In the genomic region with DNA sequence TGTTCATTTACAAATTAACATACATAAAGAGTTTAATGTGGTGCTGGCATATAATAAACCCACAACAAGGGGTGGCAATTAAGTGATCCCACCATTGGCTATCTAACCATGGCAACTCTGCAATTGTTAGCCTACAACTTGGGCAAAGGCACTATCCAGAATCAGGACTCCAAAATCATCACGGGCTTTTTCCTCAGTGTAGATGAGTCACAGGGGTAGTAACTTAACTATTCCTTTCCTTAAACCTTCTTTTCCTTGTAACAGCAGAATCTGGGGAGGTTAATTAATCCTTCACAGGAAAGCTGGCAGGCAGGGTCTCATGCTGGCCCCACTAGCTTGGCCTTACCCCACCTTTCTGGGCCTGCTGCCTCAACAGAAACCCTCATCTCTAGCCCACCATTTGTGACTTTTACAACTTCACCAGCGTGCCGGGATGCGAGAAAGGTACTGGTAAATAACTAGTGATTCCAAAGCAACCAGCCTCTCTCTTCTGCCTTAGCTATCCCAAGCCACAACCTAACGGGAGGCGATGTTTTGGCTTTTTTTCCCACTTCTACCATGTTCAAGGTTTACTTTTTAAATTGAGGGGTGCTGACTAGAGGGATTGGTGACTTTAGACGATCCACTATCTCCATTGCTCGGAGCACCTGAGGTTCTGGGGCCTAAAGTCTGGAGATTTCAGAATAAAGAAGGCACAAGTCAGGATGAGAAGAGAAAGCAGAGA, we compare ENCODE assay signal across 7 cellular contexts. TPM values are rescaled to one million over a fixed set of nuclear protein-coding genes. Genes with fewer than 3 reads are reported as not detected.
A peak's percentile ranks its signal among the peaks of the same experiment; 100 is the strongest.
DNase-seq lines count a peak whose midpoint lies in the region; ATAC-seq, FAIRE-seq and TF ChIP-seq lines count a peak whose summit lies in the region.

No MANE protein-coding gene starts in this region.

- peak overlapping the region; percentile 64 for H3K27ac ChIP-seq in HEK293 (ENCODE audit: extremely low read depth, low read depth, low read length)
- peak overlapping the region; percentile 95 for H3K27ac ChIP-seq in VCaP
- peak overlapping the region; percentile 89 to 94 for H3K27ac ChIP-seq in small intestine (ENCODE audit: low read depth in 1 of 2, low read length in 1 of 2)

- H3K27me3 Mint-ChIP-seq in glutamatergic neuron (ENCODE audit: unreplicated experiment): peaks cover 4% of the 10 kb centered on the region

- H3K36me3 ChIP-seq in HEK293 (ENCODE audit: control insufficient read depth in 2 of 2, insufficient read depth in 1 of 2, low read length in 2 of 2): peaks cover 29 to 37% of the 10 kb centered on the region in 2 experiments; a peak in 2 of 3 replicates
- H3K36me3 ChIP-seq in small intestine (ENCODE audit: control insufficient read depth in 2 of 2, insufficient read depth in 2 of 2, low read length in 2 of 2): peaks cover 3 to 9% of the 10 kb centered on the region in 2 donors

- no peaks in the 10 kb centered on the region for H3K36me3 Mint-ChIP-seq in glutamatergic neuron (ENCODE audit: unreplicated experiment)

- FAIRE-seq in small intestine (lab: Jason Lieb, UNC): no peak

- H3K4me1 Mint-ChIP-seq in glutamatergic neuron (ENCODE audit: low read depth, unreplicated experiment): peaks cover 22% of the 10 kb centered on the region

- no peaks in the 10 kb centered on the region for H3K9me3 ChIP-seq in HEK293 (ENCODE audit: control insufficient read depth, insufficient read depth, low read depth, low read length)
- no peaks in the 10 kb centered on the region for H3K9me3 ChIP-seq in small intestine (ENCODE audit: control insufficient read depth, low read depth)

- no peak for TF ChIP-seq CTCF in HEK293 (tag by site-specific recombination; IDR thresholded peaks at IDR 0.05)
- TF ChIP-seq CTCF in VCaP (conservative IDR thresholded peaks at IDR 0.05): no peak
- TF ChIP-seq CTCF in glutamatergic neuron (IDR thresholded peaks at IDR 0.05; ENCODE audit: partially characterized antibody, unreplicated experiment): no peak

- POLR2A ChIA-PET in HEK293 (lab: Yijun Ruan, JAX): interaction anchor here (0.9 to 2.9 kb wide), 16 partner anchors 8 to 380 kb away, joined by 3 to 13 read pairs (median 4); a partner anchor contains a TSS

- CTCF ChIA-PET in HEK293 (lab: Yijun Ruan, JAX): interaction anchor here (0.6 to 3.6 kb wide), 29 partner anchors 7 to 609 kb away, joined by 3 to 50 read pairs (median 4); no protein-coding TSS in a partner anchor

- peak overlapping the region; percentile 98 for H3K27ac Mint-ChIP-seq in glutamatergic neuron (ENCODE audit: unreplicated experiment)

- H3K27me3 ChIP-seq in small intestine (ENCODE audit: control insufficient read depth in 2 of 2, insufficient read depth in 2 of 2, low read length in 2 of 2): no peaks in the 10 kb centered on the region

- H3K4me3 ChIP-seq in HEK293 (ENCODE audit: low read depth, low read length) (peak overlapping the region; percentile 68), small intestine (ENCODE audit: low read depth in 1 of 2, low read length in 2 of 2) (peak overlapping the region; percentile 48 to 86)

- no peak for DNase-seq in glutamatergic neuron
- DNase-seq in small intestine: no peak
- no peak for DNase-seq in HCEC 1CT
- no peak for DNase-seq in cerebellum (ENCODE audit: low spot score)

- no peak for ATAC-seq in HG03097 (IDR thresholded peaks at IDR 0.05; ENCODE audit: low FRiP score, unreplicated experiment)

- peaks cover 14% of the 10 kb centered on the region for H3K9me3 Mint-ChIP-seq in glutamatergic neuron (ENCODE audit: unreplicated experiment)

- peak overlapping the region; percentile 100 for H3K4me3 Mint-ChIP-seq in glutamatergic neuron (ENCODE audit: unreplicated experiment)

- 10 to 40% (median 22%) methylated on average over 8 of the region's 8 CpGs for WGBS in small intestine, 3 donors

- H3K4me1 ChIP-seq in HEK293 (ENCODE audit: control insufficient read depth, insufficient read depth, low read length): 0 out of 2 replicates have a peak, but pooled peaks cover 7% of the 10 kb centered on the region
- peaks cover 3% of the 10 kb centered on the region in 2 donors for H3K4me1 ChIP-seq in small intestine (ENCODE audit: control insufficient read depth in 2 of 2, insufficient read depth in 1 of 2, low read depth in 1 of 2, low read length in 1 of 2)

TF ChIP-seq in HEK293, 187 proteins besides CTCF, POLR2A, EP300 and RAD21:
- TF ChIP-seq, protein P1, sequence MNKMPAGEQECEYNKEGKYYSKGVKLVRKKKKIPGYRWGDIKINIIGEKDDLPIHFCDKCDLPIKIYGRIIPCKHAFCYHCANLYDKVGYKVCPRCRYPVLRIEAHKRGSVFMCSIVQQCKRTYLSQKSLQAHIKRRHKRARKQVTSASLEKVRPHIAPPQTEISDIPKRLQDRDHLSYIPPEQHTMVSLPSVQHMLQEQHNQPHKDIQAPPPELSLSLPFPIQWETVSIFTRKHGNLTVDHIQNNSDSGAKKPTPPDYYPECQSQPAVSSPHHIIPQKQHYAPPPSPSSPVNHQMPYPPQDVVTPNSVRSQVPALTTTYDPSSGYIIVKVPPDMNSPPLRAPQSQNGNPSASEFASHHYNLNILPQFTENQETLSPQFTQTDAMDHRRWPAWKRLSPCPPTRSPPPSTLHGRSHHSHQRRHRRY (tag by site-specific recombination; IDR thresholded peaks at IDR 0.05): no peak

RNA-seq across cellular contexts. Expression of a gene that starts 0.7 kb away (rescaled TPM):
- total RNA-seq in glutamatergic neuron (ENCODE audit: unreplicated experiment): 283 TPM
- polyA plus RNA-seq in small intestine: 100 to 1,000 TPM; 433 to 621 (median 517) TPM
- total RNA-seq in cerebellum: 69.4 TPM

RNA-seq across cellular contexts. Expression of a gene that starts 49.0 kb away (rescaled TPM):
- total RNA-seq in glutamatergic neuron (ENCODE audit: unreplicated experiment) (36.0 TPM), cerebellum (16.4 TPM)
- 10 to 100 TPM in 2 of 3 donors, 1 to 10 TPM in 1; 8.6 to 15.8 (median 13.2) TPM for polyA plus RNA-seq in small intestine

RNA-seq across cellular contexts. Expression of a gene that starts 52.1 kb away (rescaled TPM):
- total RNA-seq in glutamatergic neuron (ENCODE audit: unreplicated experiment): 151 TPM
- 10 to 100 TPM; 45.1 to 46.7 (median 46.5) TPM for polyA plus RNA-seq in small intestine
- 63.3 TPM for total RNA-seq in cerebellum
